ENCODE assay signal across 17 cellular contexts in the genomic region with DNA sequence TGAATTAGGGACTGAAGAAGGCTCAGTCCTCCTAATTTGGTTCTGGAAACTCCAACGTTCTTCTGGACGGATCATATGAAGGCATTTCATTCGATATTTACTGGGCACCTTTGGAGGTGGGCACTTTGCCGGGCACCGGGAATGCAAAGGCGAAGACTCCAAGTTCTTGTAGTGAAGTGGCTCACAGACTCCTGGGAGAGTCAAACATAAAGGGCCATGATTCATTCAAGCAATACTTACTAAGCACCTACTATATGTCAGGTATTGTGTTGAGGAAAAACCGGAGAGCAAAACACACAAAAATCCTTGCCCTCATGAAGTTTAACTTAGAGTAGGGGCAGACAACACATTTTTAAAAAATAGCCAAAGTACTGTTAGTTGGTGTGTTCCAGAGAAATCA. TPM values are rescaled to one million over a fixed set of nuclear protein-coding genes. Genes with fewer than 3 reads are reported as not detected.
"Had no signal": no experiment of that assay in that cellular context is flagged by ENCODE, and none has a peak within 500 bp of the region (broad histone marks: within the 10 kb centered on the region; RNA-seq: fewer than 3 reads in every experiment).

No MANE protein-coding gene starts in this region.

- H3K9me3 Mint-ChIP-seq: activated CD4-positive, alpha-beta memory T cell treated with anti-CD3 and anti-CD28 coated beads for 36 hours; activated naive CD4-positive, alpha-beta T cell treated with anti-CD3 and anti-CD28 coated beads, Interleukin-2, amount 10 ng/mL, durations not matched to agents 7 days and 5 days; activated T-helper 2 cell treated with anti-CD3 and anti-CD28 coated beads, Interferon-gamma antibody, Interleukin-2, Interleukin-4, amounts not matched to agents 10 μg/mL and 5 μg/mL and 100 μg/mL, durations not matched to agents 14 hours and 24 hours and 36 hours had no signal

- H3K36me3 Mint-ChIP-seq: activated CD4-positive, alpha-beta memory T cell treated with anti-CD3 and anti-CD28 coated beads for 36 hours; activated naive CD4-positive, alpha-beta T cell treated with anti-CD3 and anti-CD28 coated beads, Interleukin-2, amount 10 ng/mL, durations not matched to agents 7 days and 5 days had no signal

- H3K4me3 Mint-ChIP-seq: activated CD4-positive, alpha-beta memory T cell treated with anti-CD3 and anti-CD28 coated beads for 36 hours; activated CD4-positive, alpha-beta T cell treated with anti-CD3 and anti-CD28 coated beads for 36 hours; activated CD8-positive, alpha-beta memory T cell treated with anti-CD3 and anti-CD28 coated beads, Interleukin-2, amount 10 ng/mL, durations not matched to agents 7 days and 5 days; activated naive CD4-positive, alpha-beta T cell treated with anti-CD3 and anti-CD28 coated beads, Interleukin-2, amount 10 ng/mL, durations not matched to agents 7 days and 5 days had no signal

- DNase-seq: activated CD4-positive, alpha-beta memory T cell treated with anti-CD3 and anti-CD28 coated beads for 36 hours; activated CD8-positive, alpha-beta memory T cell treated with anti-CD3 and anti-CD28 coated beads, Interleukin-2, amount 10 ng/mL, durations not matched to agents 7 days and 5 days; activated naive CD4-positive, alpha-beta T cell treated with anti-CD3 and anti-CD28 coated beads, Interleukin-2, amount 10 ng/mL, durations not matched to agents 7 days and 5 days; activated T-cell treated with anti-CD3 and anti-CD28 coated beads, Interleukin-2, amount 50 U/mL, for 1 hour; midbrain; right cardiac atrium; stimulated activated CD4-positive, alpha-beta T cell treated with anti-CD3 and anti-CD28 coated beads, Interleukin-4, amount 100 ng/mL, for 24 hours; stimulated activated naive CD4-positive, alpha-beta T cell; WERI-Rb-1 had no signal

- H3K4me3 ChIP-seq: adrenal gland, skin epidermis, tibial nerve had no signal

- H3K36me3 ChIP-seq: adrenal gland, tibial nerve, WERI-Rb-1 had no signal

- H3K27ac Mint-ChIP-seq: activated CD4-positive, alpha-beta memory T cell treated with anti-CD3 and anti-CD28 coated beads for 36 hours; activated CD4-positive, alpha-beta T cell treated with anti-CD3 and anti-CD28 coated beads for 36 hours; activated CD8-positive, alpha-beta memory T cell treated with anti-CD3 and anti-CD28 coated beads, Interleukin-2, amount 10 ng/mL, durations not matched to agents 7 days and 5 days; activated naive CD4-positive, alpha-beta T cell treated with anti-CD3 and anti-CD28 coated beads, Interleukin-2, amount 10 ng/mL, durations not matched to agents 7 days and 5 days; activated T-helper 2 cell treated with anti-CD3 and anti-CD28 coated beads, Interferon-gamma antibody, Interleukin-2, Interleukin-4, amounts not matched to agents 10 μg/mL and 5 μg/mL and 100 μg/mL, durations not matched to agents 14 hours and 24 hours and 36 hours had no signal

- H3K9me3 ChIP-seq: adrenal gland, tibial nerve had no signal

- H3K4me1 Mint-ChIP-seq: activated CD8-positive, alpha-beta memory T cell treated with anti-CD3 and anti-CD28 coated beads, Interleukin-2, amount 10 ng/mL, durations not matched to agents 7 days and 5 days; activated naive CD4-positive, alpha-beta T cell treated with anti-CD3 and anti-CD28 coated beads, Interleukin-2, amount 10 ng/mL, durations not matched to agents 7 days and 5 days had no signal

- H3K4me1 ChIP-seq: adrenal gland, tibial nerve had no signal

- ATAC-seq: activated CD4-positive, alpha-beta T cell treated with anti-CD3 and anti-CD28 coated beads for 36 hours; activated CD8-positive, alpha-beta memory T cell treated with anti-CD3 and anti-CD28 coated beads, Interleukin-2, amount 10 ng/mL, durations not matched to agents 7 days and 5 days; right cardiac atrium had no signal

- H3K27ac ChIP-seq: adrenal gland, skin epidermis, tibial nerve, WERI-Rb-1 had no signal

RNA-seq across cellular contexts. Expression of a gene that starts 17.0 kb away (rescaled TPM):
- total RNA-seq: myocyte had no signal
- polyA plus RNA-seq: right cardiac atrium had no signal

RNA-seq across cellular contexts. Expression of a gene that starts 49.9 kb away (rescaled TPM):
- total RNA-seq: activated CD4-positive, alpha-beta memory T cell treated with anti-CD3 and anti-CD28 coated beads for 36 hours; activated CD8-positive, alpha-beta memory T cell treated with anti-CD3 and anti-CD28 coated beads, Interleukin-2, amount 10 ng/mL, durations not matched to agents 7 days and 5 days; activated T-helper 2 cell treated with anti-CD3 and anti-CD28 coated beads, Interferon-gamma antibody, Interleukin-2, Interleukin-4, amounts not matched to agents 10 μg/mL and 5 μg/mL and 100 μg/mL, durations not matched to agents 14 hours and 24 hours and 36 hours; posterior vena cava; T-helper 1 cell treated with Interleukin-12 subunit alpha and Interleukin-12 subunit beta and Interleukin-4 antibody, amounts not matched to agents 30 ng/mL and 1 ng/mL, for 36 hours had no signal
